ENCODE assay signal across 14 cellular contexts in the genomic region with DNA sequence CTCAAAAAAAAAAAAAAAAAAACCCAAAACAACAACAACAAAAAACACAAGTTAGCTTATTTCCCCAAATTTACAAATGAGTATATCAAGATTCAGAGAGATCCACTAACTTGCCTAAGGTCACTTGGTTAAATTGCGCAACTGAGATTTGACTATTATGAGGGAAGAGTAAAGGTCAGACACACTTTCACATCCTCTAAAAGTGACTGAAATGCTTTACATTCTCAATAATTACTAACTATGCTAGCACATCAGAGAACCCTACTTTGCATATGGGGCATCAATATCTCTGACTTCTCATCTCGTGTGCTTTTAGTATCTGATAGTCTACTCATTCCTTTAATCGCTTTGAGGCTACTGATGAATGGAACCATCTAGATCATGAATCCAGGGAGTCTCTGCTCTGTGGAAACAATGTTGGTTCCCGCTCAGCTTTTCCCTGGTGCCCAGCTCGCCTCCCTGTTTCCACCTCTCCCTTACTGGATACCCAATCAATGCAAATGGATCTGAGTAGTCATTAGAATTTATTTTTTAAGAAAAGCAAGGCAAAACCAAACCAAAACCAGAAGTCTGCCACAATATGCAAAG.
DNase-seq lines count a peak whose midpoint lies in the region; ATAC-seq, FAIRE-seq and TF ChIP-seq lines count a peak whose summit lies in the region.
"Had no signal": no experiment of that assay in that cellular context is flagged by ENCODE, and none has a peak within 500 bp of the region (broad histone marks: within the 10 kb centered on the region; RNA-seq: fewer than 3 reads in every experiment).

No MANE protein-coding gene starts in this region.

- H3K9me3 Mint-ChIP-seq in activated CD8-positive, alpha-beta T cell treated with anti-CD3 and anti-CD28 coated beads, Interleukin-2, amount 10 ng/mL, durations not matched to agents 7 days and 5 days (ENCODE audit: insufficient read depth) = no peaks in the 10 kb centered on the region
- H3K9me3 Mint-ChIP-seq: HFFc6 had no signal

- intact Hi-C loops in spleen (cut with DNase I; ENCODE audit: low total_unique reads) = no loop called here

- peak; percentile 21 for DNase-seq in GM19239 (ENCODE audit: insufficient read length, low spot score)
- DNase-seq in small intestine = peak; percentile 55
- DNase-seq in NCI-H1048 (lab: John Stamatoyannopoulos, UW) = no peak
- no peak for DNase-seq in G401 (ENCODE audit: low spot score)
- DNase-seq in spleen = no peak
- DNase-seq in activated CD8-positive, alpha-beta T cell treated with anti-CD3 and anti-CD28 coated beads, Interleukin-2, amount 10 ng/mL, durations not matched to agents 7 days and 5 days = no peak
- DNase-seq: DND-41; HFFc6; naive B cell; NCI-H187 treated with DMSO at 0.1 percent for 48 hours; stimulated activated CD4-positive, alpha-beta T cell treated with anti-CD3 and anti-CD28 coated beads, Interleukin-2, amount 100 ng/mL, for 24 hours had no signal

- H3K27me3 Mint-ChIP-seq in activated CD8-positive, alpha-beta T cell treated with anti-CD3 and anti-CD28 coated beads, Interleukin-2, amount 10 ng/mL, durations not matched to agents 7 days and 5 days (ENCODE audit: low read depth) = no peaks in the 10 kb centered on the region
- H3K27me3 Mint-ChIP-seq: naive B cell had no signal

- in situ Hi-C loops in G401 (cut with HindIII; ENCODE audit: low sequenced_read_pairs) = no loop called here

- no peaks in the 10 kb centered on the region for H3K36me3 ChIP-seq in small intestine (ENCODE audit: control insufficient read depth in 2 of 2, insufficient read depth in 2 of 2, low read length in 2 of 2)
- no peaks in the 10 kb centered on the region for H3K36me3 ChIP-seq in spleen
- H3K36me3 ChIP-seq: thoracic aorta had no signal

- H3K4me1 Mint-ChIP-seq in activated CD8-positive, alpha-beta T cell treated with anti-CD3 and anti-CD28 coated beads, Interleukin-2, amount 10 ng/mL, durations not matched to agents 7 days and 5 days (ENCODE audit: low read depth) = no peaks in the 10 kb centered on the region

- H3K9me3 ChIP-seq in small intestine (ENCODE audit: control insufficient read depth, low read depth) = no peaks in the 10 kb centered on the region
- peaks cover 0 to 12% (median 0%) of the 10 kb centered on the region in 8 donors for H3K9me3 ChIP-seq in spleen
- H3K9me3 ChIP-seq: thoracic aorta had no signal

- H3K27ac ChIP-seq in small intestine (ENCODE audit: low read depth in 1 of 2, low read length in 1 of 2) (no peak overlapping the region), spleen (no peak overlapping the region)
- H3K27ac ChIP-seq: thoracic aorta had no signal

- H3K36me3 Mint-ChIP-seq in activated CD8-positive, alpha-beta T cell treated with anti-CD3 and anti-CD28 coated beads, Interleukin-2, amount 10 ng/mL, durations not matched to agents 7 days and 5 days (ENCODE audit: low read depth) = no peaks in the 10 kb centered on the region

- H3K27me3 ChIP-seq in small intestine (ENCODE audit: control insufficient read depth in 2 of 2, insufficient read depth in 2 of 2, low read length in 2 of 2) (no peaks in the 10 kb centered on the region), spleen (replicated peaks in 1 of 7) (no peaks in the 10 kb centered on the region)

- 69 to 79% (median 76%) methylated on average over 5 of the region's 5 CpGs for WGBS in small intestine, 3 donors
- 79 to 90% (median 80%) methylated on average over 5 of the region's 5 CpGs for WGBS in spleen, 5 donors

- TF ChIP-seq CTCF in spleen (IDR thresholded peaks at IDR 0.05 in 8 of 11, conservative IDR thresholded peaks at IDR 0.05 in 3 of 11) = no peak

- no peak for TF ChIP-seq POLR2A in spleen (IDR thresholded peaks at IDR 0.05)

- H3K4me1 ChIP-seq in small intestine (ENCODE audit: control insufficient read depth in 2 of 2, insufficient read depth in 1 of 2, low read depth in 1 of 2, low read length in 1 of 2) (peaks cover 0 to 2% of the 10 kb centered on the region in 2 donors), spleen (peaks cover 0 to 6% (median 0%) of the 10 kb centered on the region in 6 donors)

- CTCF ChIA-PET in activated CD8-positive, alpha-beta T cell treated with anti-CD3 and anti-CD28 coated beads, Interleukin-2, amount 10 ng/mL, durations not matched to agents 7 days and 5 days (lab: Charles Lee) = no interaction called here

- POLR2A ChIA-PET in activated CD8-positive, alpha-beta T cell treated with anti-CD3 and anti-CD28 coated beads, Interleukin-2, amount 10 ng/mL, durations not matched to agents 7 days and 5 days (lab: Charles Lee) = no interaction called here

- ATAC-seq in HG02623 (IDR thresholded peaks at IDR 0.05; ENCODE audit: unreplicated experiment) (peak; percentile 87), HG03442 (IDR thresholded peaks at IDR 0.05; ENCODE audit: unreplicated experiment) (peak; percentile 95)
- ATAC-seq in activated CD8-positive, alpha-beta T cell treated with anti-CD3 and anti-CD28 coated beads, Interleukin-2, amount 10 ng/mL, durations not matched to agents 7 days and 5 days = no peak

- no peak overlapping the region for H3K4me3 Mint-ChIP-seq in activated CD8-positive, alpha-beta T cell treated with anti-CD3 and anti-CD28 coated beads, Interleukin-2, amount 10 ng/mL, durations not matched to agents 7 days and 5 days
- H3K4me3 Mint-ChIP-seq: HFFc6 had no signal

- no peak overlapping the region for H3K4me3 ChIP-seq in small intestine (ENCODE audit: low read depth in 1 of 2, low read length in 2 of 2)
- H3K4me3 ChIP-seq in spleen = no peak overlapping the region
- H3K4me3 ChIP-seq: thoracic aorta had no signal

- FAIRE-seq in GM19239 (lab: Jason Lieb, UNC) = no peak
- FAIRE-seq in small intestine (lab: Jason Lieb, UNC) = no peak

- no peak overlapping the region for H3K27ac Mint-ChIP-seq in activated CD8-positive, alpha-beta T cell treated with anti-CD3 and anti-CD28 coated beads, Interleukin-2, amount 10 ng/mL, durations not matched to agents 7 days and 5 days
- H3K27ac Mint-ChIP-seq: HFFc6 had no signal

Comparison
In these comparisons a context has a peak if more than half of its experiments do, and no peak if none do; other contexts are left out.
1. DNase-seq: peak in GM19239 (single experiment) and small intestine (single experiment); none in NCI-H1048 (single experiment), G401 (single experiment), spleen (single experiment) and activated CD8-positive, alpha-beta T cell treated with anti-CD3 and anti-CD28 coated beads, Interleukin-2, amount 10 ng/mL, durations not matched to agents 7 days and 5 days (single experiment).